Comparison of ENCODE assay signal across 8 cellular contexts in the genomic region with DNA sequence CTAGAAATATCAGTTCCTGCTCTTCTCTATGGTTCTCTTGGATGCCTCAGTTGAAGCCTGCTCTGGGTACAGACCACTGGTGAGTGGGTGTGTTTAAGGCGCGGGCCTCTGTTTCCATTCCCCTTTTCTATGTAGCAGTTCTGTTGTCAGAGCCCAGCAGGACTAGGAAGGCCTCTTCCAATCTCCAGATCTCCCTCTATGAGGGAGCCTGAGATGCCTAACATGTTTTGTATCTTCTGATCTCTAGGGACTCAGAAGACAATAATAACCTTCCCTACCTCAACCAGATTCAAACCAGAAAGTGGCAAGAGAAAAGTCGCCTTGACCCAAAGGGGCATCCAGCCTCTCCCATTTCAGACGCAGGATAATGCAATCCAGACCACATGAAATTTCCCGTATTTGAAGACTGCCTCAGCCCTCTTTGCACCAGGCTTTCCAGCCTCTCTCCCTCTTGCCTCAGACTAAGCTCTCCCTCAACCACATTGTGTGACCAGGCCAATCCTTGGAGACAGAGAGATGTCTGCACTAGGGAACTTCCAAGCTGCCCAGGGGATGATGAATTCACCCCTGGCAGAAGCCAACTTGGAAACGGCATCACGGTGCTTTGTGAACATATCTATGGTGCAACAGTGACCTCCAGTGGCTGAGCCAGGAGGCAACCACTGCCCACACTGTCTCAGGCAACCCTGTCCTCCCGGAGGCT.
DNase-seq lines count a peak whose midpoint lies in the region; ATAC-seq, FAIRE-seq and TF ChIP-seq lines count a peak whose summit lies in the region.

No MANE protein-coding gene starts in this region.

- H3K4me3 ChIP-seq in BJ (ENCODE audit: low read depth, low read length) (no peak overlapping the region), OCI-LY7 (ENCODE audit: low read depth, low read length, poor library complexity, severe bottlenecking) (no peak overlapping the region), fibroblast of villous mesenchyme (ENCODE audit: low read depth, low read length) (no peak overlapping the region), thoracic aorta (no peak overlapping the region)

- H4K20me1 ChIP-seq in OCI-LY7 (ENCODE audit: insufficient read depth, low read length) = no peaks in the 10 kb centered on the region

- H2AFZ ChIP-seq in OCI-LY7 (ENCODE audit: low read length) = no peak overlapping the region

- CTCF ChIA-PET in BJ (lab: Yijun Ruan, JAX) = interaction anchor here (0.6 to 4.1 kb wide), 33 partner anchors 8 to 1257 kb away, joined by 3 to 36 read pairs (median 4); no protein-coding TSS in a partner anchor
- CTCF ChIA-PET in OCI-LY7 (lab: Charles Lee; ENCODE audit: unreplicated experiment) = no interaction called here

- H3K36me3 ChIP-seq in BJ (ENCODE audit: control insufficient read depth, insufficient read depth, low read length) (no peaks in the 10 kb centered on the region), OCI-LY7 (ENCODE audit: insufficient read depth, low read length) (no peaks in the 10 kb centered on the region), thoracic aorta (no peaks in the 10 kb centered on the region)

- peak; percentile 90 for TF ChIP-seq CTCF in BJ (IDR thresholded peaks at IDR 0.05; ENCODE audit: insufficient read depth, low read depth, low read length)
- peak; percentile 85 for TF ChIP-seq CTCF in OCI-LY7 (conservative IDR thresholded peaks at IDR 0.05; ENCODE audit: low read length)
- TF ChIP-seq CTCF in fibroblast of villous mesenchyme (IDR thresholded peaks at IDR 0.05; ENCODE audit: insufficient read depth, low read depth, low read length) = peak; percentile 91
- TF ChIP-seq CTCF in neural crest cell (conservative IDR thresholded peaks at IDR 0.05) = peak; percentile 96
- TF ChIP-seq CTCF in thoracic aorta (IDR thresholded peaks at IDR 0.05) = peak; percentile 87

- ATAC-seq in GM19035 (IDR thresholded peaks at IDR 0.05; ENCODE audit: unreplicated experiment) (peak; percentile 92), thoracic aorta (ENCODE audit: insufficient number of reproducible peaks, low FRiP score, low read depth) (peak; percentile 91)
- ATAC-seq in activated T-cell treated with anti-CD3 and anti-CD28 coated beads, Interleukin-2, amount 50 U/mL, for 4 hours = peak; percentile 59 to 70

- DNase-seq in BJ (ENCODE audit: low read depth) (peak; percentile 82), HTR-8/SVneo (ENCODE audit: insufficient read length, low spot score) (peak; percentile 83), OCI-LY7 (ENCODE audit: low spot score) (peak; percentile 46), fibroblast of villous mesenchyme (ENCODE audit: low read depth) (peak; percentile 85), neural crest cell (ENCODE audit: low read depth, low spot score) (peak; percentile 85), thoracic aorta (ENCODE audit: low spot score) (peak; percentile 65)
- DNase-seq in activated T-cell treated with anti-CD3 and anti-CD28 coated beads, Interleukin-2, amount 50 U/mL, for 4 hours = peak; percentile 14

- BruUV-seq in OCI-LY7 (replicated peaks; lab: Mats Ljungman, UMichigan) = no TSS peak

- no peaks in the 10 kb centered on the region for H3K9me2 ChIP-seq in OCI-LY7 (ENCODE audit: insufficient read depth, low read length)

- no peaks in the 10 kb centered on the region for H3K27me3 ChIP-seq in BJ (ENCODE audit: control insufficient read depth, insufficient read depth, low read length)
- H3K27me3 ChIP-seq in thoracic aorta (replicated peaks; ENCODE audit: insufficient read depth) = no peaks in the 10 kb centered on the region

- no peaks in the 10 kb centered on the region for H3K9me3 Mint-ChIP-seq in activated T-cell treated with anti-CD3 and anti-CD28 coated beads, Interleukin-2, amount 50 U/mL, for 4 hours
- H3K9me3 Mint-ChIP-seq in neural crest cell = no peaks in the 10 kb centered on the region

- H3K4me1 Mint-ChIP-seq in activated T-cell treated with anti-CD3 and anti-CD28 coated beads, Interleukin-2, amount 50 U/mL, for 4 hours (ENCODE audit: low read depth) = no peaks in the 10 kb centered on the region
- H3K4me1 Mint-ChIP-seq in neural crest cell = peaks cover 5% of the 10 kb centered on the region

- no peaks in the 10 kb centered on the region for H3K36me3 Mint-ChIP-seq in activated T-cell treated with anti-CD3 and anti-CD28 coated beads, Interleukin-2, amount 50 U/mL, for 4 hours (ENCODE audit: insufficient read depth)
- no peaks in the 10 kb centered on the region for H3K36me3 Mint-ChIP-seq in neural crest cell (ENCODE audit: low read depth)

- peak; percentile 99 for FAIRE-seq in HTR-8/SVneo (lab: Jason Lieb, UNC)

- peaks cover 27% of the 10 kb centered on the region for H3K27me3 Mint-ChIP-seq in activated T-cell treated with anti-CD3 and anti-CD28 coated beads, Interleukin-2, amount 50 U/mL, for 4 hours (ENCODE audit: low read depth)
- peaks cover 10% of the 10 kb centered on the region for H3K27me3 Mint-ChIP-seq in neural crest cell (ENCODE audit: low read depth)

- POLR2A ChIA-PET in BJ (lab: Charles Lee) = interaction anchor here (0.7 to 0.9 kb wide), 2 partner anchors 290 to 473 kb away, joined by 3 read pairs; no protein-coding TSS in a partner anchor
- POLR2A ChIA-PET in OCI-LY7 (lab: Charles Lee) = no interaction called here

- H3K79me2 ChIP-seq in OCI-LY7 (ENCODE audit: insufficient read depth, low read depth, low read length) = no peaks in the 10 kb centered on the region

- H3K4me2 ChIP-seq in OCI-LY7 (ENCODE audit: low read length) = no peak overlapping the region

- no peak overlapping the region for H3K27ac Mint-ChIP-seq in neural crest cell (ENCODE audit: unreplicated experiment)

- H3K4me3 Mint-ChIP-seq in activated T-cell treated with anti-CD3 and anti-CD28 coated beads, Interleukin-2, amount 50 U/mL, for 4 hours = no peak overlapping the region
- H3K4me3 Mint-ChIP-seq in neural crest cell = no peak overlapping the region

- intact Hi-C loops in OCI-LY7 (cut with micrococcal nuclease; ENCODE audit: unreplicated experiment) = loop anchor here (1.0 to 5.0 kb wide), 2 partner anchors 290 to 848 kb away; no protein-coding TSS in a partner anchor

- H3K27ac ChIP-seq in OCI-LY7 (ENCODE audit: low read depth, low read length, poor library complexity, severe bottlenecking) (no peak overlapping the region), thoracic aorta (peak overlapping the region in 1 of 2 donors; percentile 51)

- H3K4me1 ChIP-seq in OCI-LY7 (ENCODE audit: insufficient read depth, low read length, poor library complexity, severe bottlenecking) (no peaks in the 10 kb centered on the region), thoracic aorta (ENCODE audit: control insufficient read depth in 1 of 2, low read depth in 2 of 2) (peaks cover 0 to 9% of the 10 kb centered on the region in 2 donors)

- no peaks in the 10 kb centered on the region for H3K9me3 ChIP-seq in OCI-LY7 (ENCODE audit: low read length)
- no peaks in the 10 kb centered on the region for H3K9me3 ChIP-seq in thoracic aorta

Comparison
In these comparisons a context has a peak if more than half of its experiments do, and no peak if none do; other contexts are left out.
1. DNase-seq: peak in every context shown above with its lines; median percentile 85 in fibroblast of villous mesenchyme; 85 in neural crest cell; 83 in HTR-8/SVneo; 82 in BJ; 65 in thoracic aorta; 46 in OCI-LY7; 14 in activated T-cell treated with anti-CD3 and anti-CD28 coated beads, Interleukin-2, amount 50 U/mL, for 4 hours.